Comparison of ENCODE assay signal across 1 cellular context in the genomic region with DNA sequence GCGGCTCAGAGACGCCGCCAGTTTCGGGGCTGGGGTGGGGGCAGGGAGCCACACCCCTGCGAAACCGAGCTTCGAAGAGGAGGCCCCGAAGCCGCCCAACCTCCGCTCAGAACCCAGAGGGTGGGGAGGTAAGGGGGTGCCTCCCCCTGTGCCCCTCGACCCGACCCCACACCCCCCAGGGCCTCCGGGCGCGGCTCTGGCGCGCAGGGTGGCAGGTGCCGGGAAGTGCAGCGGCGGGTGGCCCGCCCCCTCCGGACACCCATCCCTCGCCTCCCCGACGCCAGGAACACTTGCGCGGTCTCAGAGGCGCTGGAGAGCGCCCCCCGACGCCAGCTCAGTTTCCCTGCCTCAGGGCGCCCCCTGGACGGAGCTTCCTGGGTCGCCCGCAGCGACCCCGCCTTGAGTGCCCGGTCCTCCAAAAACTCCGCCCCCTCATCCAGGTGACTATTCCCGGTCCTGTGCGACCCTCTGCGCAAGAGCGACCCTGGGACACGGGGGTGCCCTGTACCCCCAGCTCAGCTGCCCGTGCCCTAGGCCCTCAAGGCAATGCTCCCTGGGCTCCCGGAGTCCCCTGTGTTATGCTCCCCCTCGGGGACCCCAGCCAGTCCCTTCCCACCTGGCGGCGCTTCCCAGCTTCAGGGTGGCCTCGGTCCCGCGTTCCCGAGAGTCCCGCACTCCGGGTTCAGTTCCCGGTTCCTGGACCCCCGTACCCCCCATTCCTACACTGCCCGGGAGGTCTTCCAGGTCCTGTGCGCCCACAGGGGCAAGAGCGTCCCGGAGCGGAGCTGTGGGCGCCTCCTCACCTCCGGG.
A peak's percentile ranks its signal among the peaks of the same experiment; 100 is the strongest.
TF ChIP-seq lines count a peak whose summit lies in the region.

No MANE protein-coding gene starts in this region.

TF ChIP-seq in HEK293, 187 proteins besides CTCF, POLR2A, EP300 and RAD21 (continued from another document):
- TF ChIP-seq, protein P1, sequence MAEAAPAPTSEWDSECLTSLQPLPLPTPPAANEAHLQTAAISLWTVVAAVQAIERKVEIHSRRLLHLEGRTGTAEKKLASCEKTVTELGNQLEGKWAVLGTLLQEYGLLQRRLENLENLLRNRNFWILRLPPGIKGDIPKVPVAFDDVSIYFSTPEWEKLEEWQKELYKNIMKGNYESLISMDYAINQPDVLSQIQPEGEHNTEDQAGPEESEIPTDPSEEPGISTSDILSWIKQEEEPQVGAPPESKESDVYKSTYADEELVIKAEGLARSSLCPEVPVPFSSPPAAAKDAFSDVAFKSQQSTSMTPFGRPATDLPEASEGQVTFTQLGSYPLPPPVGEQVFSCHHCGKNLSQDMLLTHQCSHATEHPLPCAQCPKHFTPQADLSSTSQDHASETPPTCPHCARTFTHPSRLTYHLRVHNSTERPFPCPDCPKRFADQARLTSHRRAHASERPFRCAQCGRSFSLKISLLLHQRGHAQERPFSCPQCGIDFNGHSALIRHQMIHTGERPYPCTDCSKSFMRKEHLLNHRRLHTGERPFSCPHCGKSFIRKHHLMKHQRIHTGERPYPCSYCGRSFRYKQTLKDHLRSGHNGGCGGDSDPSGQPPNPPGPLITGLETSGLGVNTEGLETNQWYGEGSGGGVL (tag by site-specific recombination; IDR thresholded peaks at IDR 0.05), result peak; percentile 55
- TF ChIP-seq ZNF768 (tag by site-specific recombination; IDR thresholded peaks at IDR 0.05), result no peak
- no peak for TF ChIP-seq ZSCAN30 (tag by site-specific recombination; IDR thresholded peaks at IDR 0.05)
- TF ChIP-seq, protein P2, sequence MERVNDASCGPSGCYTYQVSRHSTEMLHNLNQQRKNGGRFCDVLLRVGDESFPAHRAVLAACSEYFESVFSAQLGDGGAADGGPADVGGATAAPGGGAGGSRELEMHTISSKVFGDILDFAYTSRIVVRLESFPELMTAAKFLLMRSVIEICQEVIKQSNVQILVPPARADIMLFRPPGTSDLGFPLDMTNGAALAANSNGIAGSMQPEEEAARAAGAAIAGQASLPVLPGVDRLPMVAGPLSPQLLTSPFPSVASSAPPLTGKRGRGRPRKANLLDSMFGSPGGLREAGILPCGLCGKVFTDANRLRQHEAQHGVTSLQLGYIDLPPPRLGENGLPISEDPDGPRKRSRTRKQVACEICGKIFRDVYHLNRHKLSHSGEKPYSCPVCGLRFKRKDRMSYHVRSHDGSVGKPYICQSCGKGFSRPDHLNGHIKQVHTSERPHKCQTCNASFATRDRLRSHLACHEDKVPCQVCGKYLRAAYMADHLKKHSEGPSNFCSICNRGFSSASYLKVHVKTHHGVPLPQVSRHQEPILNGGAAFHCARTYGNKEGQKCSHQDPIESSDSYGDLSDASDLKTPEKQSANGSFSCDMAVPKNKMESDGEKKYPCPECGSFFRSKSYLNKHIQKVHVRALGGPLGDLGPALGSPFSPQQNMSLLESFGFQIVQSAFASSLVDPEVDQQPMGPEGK (tag by site-specific recombination; IDR thresholded peaks at IDR 0.05), result peak; percentile 79
- no peak for TF ChIP-seq ZBTB21 (tag by site-specific recombination; IDR thresholded peaks at IDR 0.05)
- no peak for TF ChIP-seq ZNF544 (tag by site-specific recombination; IDR thresholded peaks at IDR 0.05)
- TF ChIP-seq, protein P3, sequence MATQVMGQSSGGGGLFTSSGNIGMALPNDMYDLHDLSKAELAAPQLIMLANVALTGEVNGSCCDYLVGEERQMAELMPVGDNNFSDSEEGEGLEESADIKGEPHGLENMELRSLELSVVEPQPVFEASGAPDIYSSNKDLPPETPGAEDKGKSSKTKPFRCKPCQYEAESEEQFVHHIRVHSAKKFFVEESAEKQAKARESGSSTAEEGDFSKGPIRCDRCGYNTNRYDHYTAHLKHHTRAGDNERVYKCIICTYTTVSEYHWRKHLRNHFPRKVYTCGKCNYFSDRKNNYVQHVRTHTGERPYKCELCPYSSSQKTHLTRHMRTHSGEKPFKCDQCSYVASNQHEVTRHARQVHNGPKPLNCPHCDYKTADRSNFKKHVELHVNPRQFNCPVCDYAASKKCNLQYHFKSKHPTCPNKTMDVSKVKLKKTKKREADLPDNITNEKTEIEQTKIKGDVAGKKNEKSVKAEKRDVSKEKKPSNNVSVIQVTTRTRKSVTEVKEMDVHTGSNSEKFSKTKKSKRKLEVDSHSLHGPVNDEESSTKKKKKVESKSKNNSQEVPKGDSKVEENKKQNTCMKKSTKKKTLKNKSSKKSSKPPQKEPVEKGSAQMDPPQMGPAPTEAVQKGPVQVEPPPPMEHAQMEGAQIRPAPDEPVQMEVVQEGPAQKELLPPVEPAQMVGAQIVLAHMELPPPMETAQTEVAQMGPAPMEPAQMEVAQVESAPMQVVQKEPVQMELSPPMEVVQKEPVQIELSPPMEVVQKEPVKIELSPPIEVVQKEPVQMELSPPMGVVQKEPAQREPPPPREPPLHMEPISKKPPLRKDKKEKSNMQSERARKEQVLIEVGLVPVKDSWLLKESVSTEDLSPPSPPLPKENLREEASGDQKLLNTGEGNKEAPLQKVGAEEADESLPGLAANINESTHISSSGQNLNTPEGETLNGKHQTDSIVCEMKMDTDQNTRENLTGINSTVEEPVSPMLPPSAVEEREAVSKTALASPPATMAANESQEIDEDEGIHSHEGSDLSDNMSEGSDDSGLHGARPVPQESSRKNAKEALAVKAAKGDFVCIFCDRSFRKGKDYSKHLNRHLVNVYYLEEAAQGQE (tag by site-specific recombination; IDR thresholded peaks at IDR 0.05), result peak; percentile 66
- TF ChIP-seq ZNF433 (tag by site-specific recombination; IDR thresholded peaks at IDR 0.05; ENCODE audit: low read depth), result no peak
- TF ChIP-seq ZNF341 (tag by site-specific recombination; IDR thresholded peaks at IDR 0.05; ENCODE audit: low read depth), result peak; percentile 44; the same call in 1 of the 2 replicates
- TF ChIP-seq ZNF266 (tag by site-specific recombination; IDR thresholded peaks at IDR 0.05; ENCODE audit: low read depth), result no peak
- 0 out of 2 replicates have a peak, but pooled peaks have one; percentile 19 for TF ChIP-seq ZBTB7A (tag by site-specific recombination; IDR thresholded peaks at IDR 0.05; ENCODE audit: low read depth)
- TF ChIP-seq, protein P4, sequence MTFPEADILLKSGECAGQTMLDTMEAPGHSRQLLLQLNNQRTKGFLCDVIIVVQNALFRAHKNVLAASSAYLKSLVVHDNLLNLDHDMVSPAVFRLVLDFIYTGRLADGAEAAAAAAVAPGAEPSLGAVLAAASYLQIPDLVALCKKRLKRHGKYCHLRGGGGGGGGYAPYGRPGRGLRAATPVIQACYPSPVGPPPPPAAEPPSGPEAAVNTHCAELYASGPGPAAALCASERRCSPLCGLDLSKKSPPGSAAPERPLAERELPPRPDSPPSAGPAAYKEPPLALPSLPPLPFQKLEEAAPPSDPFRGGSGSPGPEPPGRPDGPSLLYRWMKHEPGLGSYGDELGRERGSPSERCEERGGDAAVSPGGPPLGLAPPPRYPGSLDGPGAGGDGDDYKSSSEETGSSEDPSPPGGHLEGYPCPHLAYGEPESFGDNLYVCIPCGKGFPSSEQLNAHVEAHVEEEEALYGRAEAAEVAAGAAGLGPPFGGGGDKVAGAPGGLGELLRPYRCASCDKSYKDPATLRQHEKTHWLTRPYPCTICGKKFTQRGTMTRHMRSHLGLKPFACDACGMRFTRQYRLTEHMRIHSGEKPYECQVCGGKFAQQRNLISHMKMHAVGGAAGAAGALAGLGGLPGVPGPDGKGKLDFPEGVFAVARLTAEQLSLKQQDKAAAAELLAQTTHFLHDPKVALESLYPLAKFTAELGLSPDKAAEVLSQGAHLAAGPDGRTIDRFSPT (tag by site-specific recombination; IDR thresholded peaks at IDR 0.05), result peak; percentile 57
- no peak for TF ChIP-seq BCL11A (tag by site-specific recombination; IDR thresholded peaks at IDR 0.05; ENCODE audit: low read depth)
- peak; percentile 62 for TF ChIP-seq KLF1 (tag by site-specific recombination; IDR thresholded peaks at IDR 0.05)
- TF ChIP-seq GLIS2 (tag by site-specific recombination; IDR thresholded peaks at IDR 0.05), result peak; percentile 84
- TF ChIP-seq SP3 (tag by site-specific recombination; IDR thresholded peaks at IDR 0.05), result peak; percentile 42; the same call in 1 of the 2 replicates
- TF ChIP-seq ZIC2 (tag by site-specific recombination; IDR thresholded peaks at IDR 0.05), result peak; percentile 79
- peak; percentile 7; the same call in 1 of the 2 replicates for TF ChIP-seq EGR2 (tag by site-specific recombination; IDR thresholded peaks at IDR 0.05; ENCODE audit: low read depth)
- peak; percentile 45; the same call in 1 of the 2 replicates for TF ChIP-seq BCL11B (tag by site-specific recombination; IDR thresholded peaks at IDR 0.05; ENCODE audit: low read depth)
- TF ChIP-seq, protein P5, sequence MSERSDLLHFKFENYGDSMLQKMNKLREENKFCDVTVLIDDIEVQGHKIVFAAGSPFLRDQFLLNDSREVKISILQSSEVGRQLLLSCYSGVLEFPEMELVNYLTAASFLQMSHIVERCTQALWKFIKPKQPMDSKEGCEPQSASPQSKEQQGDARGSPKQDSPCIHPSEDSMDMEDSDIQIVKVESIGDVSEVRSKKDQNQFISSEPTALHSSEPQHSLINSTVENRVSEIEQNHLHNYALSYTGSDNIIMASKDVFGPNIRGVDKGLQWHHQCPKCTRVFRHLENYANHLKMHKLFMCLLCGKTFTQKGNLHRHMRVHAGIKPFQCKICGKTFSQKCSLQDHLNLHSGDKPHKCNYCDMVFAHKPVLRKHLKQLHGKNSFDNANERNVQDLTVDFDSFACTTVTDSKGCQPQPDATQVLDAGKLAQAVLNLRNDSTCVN (tag by site-specific recombination; optimal IDR thresholded peaks at IDR 0.05), result peak; percentile 60
- TF ChIP-seq, protein P6, sequence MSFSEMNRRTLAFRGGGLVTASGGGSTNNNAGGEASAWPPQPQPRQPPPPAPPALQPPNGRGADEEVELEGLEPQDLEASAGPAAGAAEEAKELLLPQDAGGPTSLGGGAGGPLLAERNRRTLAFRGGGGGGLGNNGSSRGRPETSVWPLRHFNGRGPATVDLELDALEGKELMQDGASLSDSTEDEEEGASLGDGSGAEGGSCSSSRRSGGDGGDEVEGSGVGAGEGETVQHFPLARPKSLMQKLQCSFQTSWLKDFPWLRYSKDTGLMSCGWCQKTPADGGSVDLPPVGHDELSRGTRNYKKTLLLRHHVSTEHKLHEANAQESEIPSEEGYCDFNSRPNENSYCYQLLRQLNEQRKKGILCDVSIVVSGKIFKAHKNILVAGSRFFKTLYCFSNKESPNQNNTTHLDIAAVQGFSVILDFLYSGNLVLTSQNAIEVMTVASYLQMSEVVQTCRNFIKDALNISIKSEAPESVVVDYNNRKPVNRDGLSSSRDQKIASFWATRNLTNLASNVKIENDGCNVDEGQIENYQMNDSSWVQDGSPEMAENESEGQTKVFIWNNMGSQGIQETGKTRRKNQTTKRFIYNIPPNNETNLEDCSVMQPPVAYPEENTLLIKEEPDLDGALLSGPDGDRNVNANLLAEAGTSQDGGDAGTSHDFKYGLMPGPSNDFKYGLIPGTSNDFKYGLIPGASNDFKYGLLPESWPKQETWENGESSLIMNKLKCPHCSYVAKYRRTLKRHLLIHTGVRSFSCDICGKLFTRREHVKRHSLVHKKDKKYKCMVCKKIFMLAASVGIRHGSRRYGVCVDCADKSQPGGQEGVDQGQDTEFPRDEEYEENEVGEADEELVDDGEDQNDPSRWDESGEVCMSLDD (tag by site-specific recombination; IDR thresholded peaks at IDR 0.05), result 0 out of 2 replicates have a peak, but pooled peaks have one; percentile 24
- peak; percentile 16; the same call in 1 of the 2 replicates for TF ChIP-seq ZNF600 (tag by site-specific recombination; IDR thresholded peaks at IDR 0.05)
- TF ChIP-seq, protein P7, sequence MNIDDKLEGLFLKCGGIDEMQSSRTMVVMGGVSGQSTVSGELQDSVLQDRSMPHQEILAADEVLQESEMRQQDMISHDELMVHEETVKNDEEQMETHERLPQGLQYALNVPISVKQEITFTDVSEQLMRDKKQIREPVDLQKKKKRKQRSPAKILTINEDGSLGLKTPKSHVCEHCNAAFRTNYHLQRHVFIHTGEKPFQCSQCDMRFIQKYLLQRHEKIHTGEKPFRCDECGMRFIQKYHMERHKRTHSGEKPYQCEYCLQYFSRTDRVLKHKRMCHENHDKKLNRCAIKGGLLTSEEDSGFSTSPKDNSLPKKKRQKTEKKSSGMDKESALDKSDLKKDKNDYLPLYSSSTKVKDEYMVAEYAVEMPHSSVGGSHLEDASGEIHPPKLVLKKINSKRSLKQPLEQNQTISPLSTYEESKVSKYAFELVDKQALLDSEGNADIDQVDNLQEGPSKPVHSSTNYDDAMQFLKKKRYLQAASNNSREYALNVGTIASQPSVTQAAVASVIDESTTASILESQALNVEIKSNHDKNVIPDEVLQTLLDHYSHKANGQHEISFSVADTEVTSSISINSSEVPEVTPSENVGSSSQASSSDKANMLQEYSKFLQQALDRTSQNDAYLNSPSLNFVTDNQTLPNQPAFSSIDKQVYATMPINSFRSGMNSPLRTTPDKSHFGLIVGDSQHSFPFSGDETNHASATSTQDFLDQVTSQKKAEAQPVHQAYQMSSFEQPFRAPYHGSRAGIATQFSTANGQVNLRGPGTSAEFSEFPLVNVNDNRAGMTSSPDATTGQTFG (tag by site-specific recombination; IDR thresholded peaks at IDR 0.05; ENCODE audit: borderline replicate concordance), result no peak
- TF ChIP-seq ZNF423 (tag by site-specific recombination; IDR thresholded peaks at IDR 0.05), result peak; percentile 23; the same call in 1 of the 2 replicates
